In genomic region chr2:1613078-1613445, GRCh38 we compare ENCODE assay signal across 23 cellular contexts.
"Had no signal": no experiment of that assay in that cellular context is flagged by ENCODE, and none has a peak within 500 bp of the region (broad histone marks: within the 10 kb centered on the region; RNA-seq: fewer than 3 reads in every experiment).

No MANE protein-coding gene starts in this region.

- H3K27me3 ChIP-seq: colonic mucosa, right atrium auricular region, vagina had no signal

- DNase-seq: activated CD4-positive, alpha-beta T cell treated with anti-CD3 and anti-CD28 coated beads for 36 hours; activated CD4-positive, CD25-positive, alpha-beta regulatory T cell; activated CD8-positive, alpha-beta memory T cell treated with anti-CD3 and anti-CD28 coated beads for 24 hours; colonic mucosa; effector CD8-positive, alpha-beta T cell; esophagus squamous epithelium; foreskin melanocyte; midbrain; naive thymus-derived CD4-positive, alpha-beta T cell; nucleus accumbens; stimulated activated CD4-positive, alpha-beta T cell treated with anti-CD3 and anti-CD28 coated beads, Interleukin-1b, Interleukin-23, amount 100 ng/mL, for 48 hours; stimulated activated CD4-positive, alpha-beta T cell treated with anti-CD3 and anti-CD28 coated beads, Interleukin-4, amount 100 ng/mL, for 4 hours; stimulated activated CD8-positive, alpha-beta memory T cell treated with anti-CD3 and anti-CD28 coated beads, Interleukin-4, amount 100 ng/mL, for 48 hours; stimulated activated naive CD8-positive, alpha-beta T cell treated with anti-CD3 and anti-CD28 coated beads, Interleukin-15, amount 100 ng/mL, for 72 hours; substantia nigra had no signal

- H3K4me3 ChIP-seq: colonic mucosa, esophagus squamous epithelium, right atrium auricular region, smooth muscle cell, vagina had no signal

- H3K27ac ChIP-seq: colonic mucosa, epithelial cell of prostate, esophagus squamous epithelium, parathyroid adenoma, vagina had no signal

- H2AFZ ChIP-seq: parathyroid adenoma had no signal

- ATAC-seq: activated CD4-positive, alpha-beta T cell treated with anti-CD3 and anti-CD28 coated beads for 36 hours; activated naive CD4-positive, alpha-beta T cell treated with anti-CD3 and anti-CD28 coated beads, Interleukin-2, amount 50 U/mL, for 72 hours; left colon; naive thymus-derived CD4-positive, alpha-beta T cell; stimulated activated memory B cell treated with anti-CD40 and anti-IgM and Interleukin-4, amounts not matched to agents 10 μg/mL and 1 μg/mL and 100 μg/mL, for 72 hours; stimulated activated naive CD8-positive, alpha-beta T cell treated with anti-CD3 and anti-CD28 coated beads, Interleukin-15, amount 100 ng/mL, for 72 hours had no signal

- H3K36me3 ChIP-seq: colonic mucosa, esophagus squamous epithelium, right atrium auricular region, vagina had no signal

- H3K4me2 ChIP-seq: smooth muscle cell had no signal

- H3K9ac ChIP-seq: parathyroid adenoma had no signal

- H3K9me3 ChIP-seq: colonic mucosa, esophagus squamous epithelium, right atrium auricular region, vagina had no signal

- H3K4me1 ChIP-seq: esophagus squamous epithelium, parathyroid adenoma, vagina had no signal
